In the genomic region with DNA sequence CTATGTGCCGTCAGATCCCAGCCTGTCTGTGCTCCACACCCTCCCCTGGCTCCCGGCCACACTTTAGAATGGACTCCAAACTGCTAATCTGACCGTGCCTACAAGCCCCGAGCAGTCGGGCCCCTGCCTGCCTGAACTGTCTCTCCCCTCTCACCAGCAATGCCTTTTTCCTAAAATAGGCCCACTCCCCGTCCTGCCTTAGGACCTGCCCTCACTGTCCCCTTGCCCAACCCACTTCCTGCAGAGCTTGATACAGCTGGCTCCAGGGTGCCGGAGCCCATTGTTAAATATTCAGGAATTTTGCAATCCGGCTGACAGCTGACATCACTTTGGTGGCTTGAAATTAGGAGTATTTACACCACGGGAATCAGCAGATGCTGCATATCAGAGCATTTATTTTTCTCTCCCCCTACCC, we compare ENCODE assay signal across 16 cellular contexts. TPM values are rescaled to one million over a fixed set of nuclear protein-coding genes. Genes with fewer than 3 reads are reported as not detected.
A peak's percentile ranks its signal among the peaks of the same experiment; 100 is the strongest.
DNase-seq lines count a peak whose midpoint lies in the region; ATAC-seq and TF ChIP-seq lines count a peak whose summit lies in the region.
"Had no signal": no experiment of that assay in that cellular context is flagged by ENCODE, and none has a peak within 500 bp of the region (broad histone marks: within the 10 kb centered on the region; RNA-seq: fewer than 3 reads in every experiment).

No MANE protein-coding gene starts in this region.

- H3K4me3 ChIP-seq in AG10803 (ENCODE audit: low read length) (no peak overlapping the region), cardiac muscle cell (no peak overlapping the region)

- peak overlapping the region; percentile 82 for H3K27ac Mint-ChIP-seq in neural crest cell (ENCODE audit: unreplicated experiment)
- H3K27ac Mint-ChIP-seq: CD4-positive, alpha-beta memory T cell had no signal

- H3K27me3 ChIP-seq in cardiac muscle cell, result no peaks in the 10 kb centered on the region

- DNase-seq in AG10803 (ENCODE audit: low read depth) (peak; percentile 74), astrocyte of the hippocampus (ENCODE audit: low read depth, low spot score) (peak; percentile 74), cardiac muscle cell (ENCODE audit: low read depth in 1 of 2, low spot score in 1 of 2) (peak; percentile 42 to 76), neural crest cell (ENCODE audit: low read depth, low spot score) (no peak)
- DNase-seq: activated naive CD4-positive, alpha-beta T cell; CD4-positive, alpha-beta memory T cell; EL; IMR-90; NCI-H1105; stimulated activated naive CD4-positive, alpha-beta T cell had no signal

- H3K36me3 ChIP-seq in cardiac muscle cell, result no peaks in the 10 kb centered on the region

- no peaks in the 10 kb centered on the region for H3K27me3 Mint-ChIP-seq in neural crest cell (ENCODE audit: low read depth)

- no peaks in the 10 kb centered on the region for H3K9me3 Mint-ChIP-seq in neural crest cell
- H3K9me3 Mint-ChIP-seq: CD4-positive, alpha-beta memory T cell; central memory CD8-positive, alpha-beta T cell had no signal

- H3K4me1 Mint-ChIP-seq in neural crest cell, result peaks cover 63% of the 10 kb centered on the region
- H3K4me1 Mint-ChIP-seq: CD4-positive, alpha-beta memory T cell; central memory CD8-positive, alpha-beta T cell had no signal

- H3K9me3 ChIP-seq in cardiac muscle cell (ENCODE audit: low read depth), result no peaks in the 10 kb centered on the region

- peaks cover 8% of the 10 kb centered on the region for H3K36me3 Mint-ChIP-seq in neural crest cell (ENCODE audit: low read depth)
- H3K36me3 Mint-ChIP-seq: CD4-positive, alpha-beta memory T cell had no signal

- H3K4me3 Mint-ChIP-seq in neural crest cell, result no peak overlapping the region
- H3K4me3 Mint-ChIP-seq: CD4-positive, alpha-beta memory T cell; central memory CD8-positive, alpha-beta T cell had no signal

- ATAC-seq in GM21723 (IDR thresholded peaks at IDR 0.05; ENCODE audit: unreplicated experiment), result no peak
- ATAC-seq in HG03135 (IDR thresholded peaks at IDR 0.05; ENCODE audit: unreplicated experiment), result no peak
- ATAC-seq in HG02870 (IDR thresholded peaks at IDR 0.05; ENCODE audit: unreplicated experiment), result no peak
- ATAC-seq in GM18520 (IDR thresholded peaks at IDR 0.05; ENCODE audit: unreplicated experiment), result no peak

- H3K4me1 ChIP-seq in cardiac muscle cell (ENCODE audit: low read depth), result peaks cover 34% of the 10 kb centered on the region

- peak overlapping the region; percentile 78 for H3K27ac ChIP-seq in cardiac muscle cell
- H3K27ac ChIP-seq: epithelial cell of prostate had no signal

- no peak for TF ChIP-seq CTCF in AG10803 (conservative IDR thresholded peaks at IDR 0.05; ENCODE audit: low read length)
- no peak for TF ChIP-seq CTCF in cardiac muscle cell (IDR thresholded peaks at IDR 0.05; ENCODE audit: low read depth, low read length)
- TF ChIP-seq CTCF in neural crest cell (conservative IDR thresholded peaks at IDR 0.05), result no peak

RNA-seq across cellular contexts. Expression of a gene that starts 21.4 kb away (rescaled TPM):
- total RNA-seq in cardiac muscle cell (27.8 and 45.8 TPM in 2 replicates), neural crest cell (19.0 TPM in 2 replicates)
- 7.8 and 15.7 TPM in 2 replicates for polyA plus RNA-seq in cardiac muscle cell
